Comparison of ENCODE assay signal across 1 cellular context in genomic region chr3:56981445-56982230, GRCh38.
A peak's percentile ranks its signal among the peaks of the same experiment; 100 is the strongest.
TF ChIP-seq lines count a peak whose summit lies in the region.

No MANE protein-coding gene starts in this region.

TF ChIP-seq in SK-N-SH, 30 proteins besides CTCF, POLR2A, EP300 and RAD21 (continued from another document):
- TF ChIP-seq REST (IDR thresholded peaks at IDR 0.05; ENCODE audit: low read depth, low read length) (no peak), RCOR1 (IDR thresholded peaks at IDR 0.05; ENCODE audit: low read length) (peak; percentile 7; the same call in 1 of the 2 replicates), TEAD4 (IDR thresholded peaks at IDR 0.05; ENCODE audit: borderline replicate concordance, insufficient read depth) (no peak), GATA2 (CRISPR knock-in tag; IDR thresholded peaks at IDR 0.05) (peak; percentile 56), SMC3 (IDR thresholded peaks at IDR 0.05; ENCODE audit: low read depth, low read length) (no peak), NFIC (IDR thresholded peaks at IDR 0.05; ENCODE audit: borderline replicate concordance) (no peak), ZBTB33 (IDR thresholded peaks at IDR 0.05; ENCODE audit: borderline replicate concordance, low read depth) (no peak), IRF3 (IDR thresholded peaks at IDR 0.05; ENCODE audit: low read depth, low read length) (no peak), SIN3A (IDR thresholded peaks at IDR 0.05; ENCODE audit: borderline replicate concordance, low read depth, low read length) (no peak), NRF1 (IDR thresholded peaks at IDR 0.05; ENCODE audit: low read depth, low read length) (no peak), YY1 (IDR thresholded peaks at IDR 0.05; ENCODE audit: low read depth) (no peak), PBX3 (IDR thresholded peaks at IDR 0.05) (no peak), RFX5 (IDR thresholded peaks at IDR 0.05; ENCODE audit: low read length) (no peak)
TF ChIP-seq in SK-N-SH: peak in this region for 3.
